6 cellular contexts compared by ENCODE assay signal in the genomic region with DNA sequence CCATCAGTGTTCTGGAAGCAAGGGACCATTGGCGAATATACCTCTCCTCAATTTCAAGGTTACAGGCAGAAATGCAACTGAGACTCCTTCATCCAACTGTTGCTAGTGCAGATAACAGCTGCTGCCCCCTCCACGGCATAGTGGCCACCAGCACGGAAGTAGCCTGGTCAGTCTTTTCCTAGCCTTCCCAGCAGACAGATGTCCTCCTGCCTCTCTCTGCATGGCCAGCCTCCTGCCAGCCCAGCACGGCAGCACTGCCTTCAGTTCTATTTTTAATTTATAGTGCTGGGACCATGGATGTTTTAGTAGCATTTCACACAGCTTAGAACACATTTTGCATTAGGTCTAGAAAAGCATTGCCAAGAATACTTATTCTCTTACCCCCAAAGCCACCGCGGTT.
"Had no signal": no experiment of that assay in that cellular context is flagged by ENCODE, and none has a peak within 500 bp of the region (broad histone marks: within the 10 kb centered on the region; RNA-seq: fewer than 3 reads in every experiment).

No MANE protein-coding gene starts in this region.

- H2AFZ ChIP-seq: GM23338 had no signal

- H3K4me3 ChIP-seq: GM23338 had no signal

- ATAC-seq: GM23338, HepG2 had no signal

- DNase-seq: H9, HCEC 1CT, KBM-7 had no signal

- H3K27ac ChIP-seq: HL-60 had no signal

- H3K4me2 ChIP-seq: GM23338 had no signal
